13 cellular contexts compared by ENCODE assay signal in the genomic region with DNA sequence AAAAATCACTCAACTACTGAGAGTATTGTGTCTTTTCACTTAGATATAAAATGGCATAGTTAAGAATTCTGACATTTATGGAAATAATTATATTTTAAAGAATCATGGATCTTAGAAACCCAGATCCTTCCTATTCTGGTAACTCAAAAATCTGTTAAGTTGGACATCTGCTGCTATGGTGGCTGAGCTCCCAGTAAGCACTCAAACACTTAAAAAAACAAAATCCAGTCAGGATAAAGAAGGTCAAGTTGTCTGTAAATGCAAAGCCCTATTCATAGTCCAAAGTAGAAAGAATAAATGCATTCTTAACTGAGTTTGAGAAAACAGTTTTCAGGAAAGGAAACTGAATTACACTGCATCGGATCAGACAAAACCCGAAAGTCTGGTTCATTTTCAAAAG.
"Had no signal": no experiment of that assay in that cellular context is flagged by ENCODE, and none has a peak within 500 bp of the region (broad histone marks: within the 10 kb centered on the region; RNA-seq: fewer than 3 reads in every experiment).

No MANE protein-coding gene starts in this region.

- H3K4me3 Mint-ChIP-seq: activated naive CD4-positive, alpha-beta T cell treated with anti-CD3 and anti-CD28 coated beads for 36 hours; activated naive CD8-positive, alpha-beta T cell treated with anti-CD3 and anti-CD28 coated beads, Interleukin-2, amount 50 U/mL, for 24 hours; activated T-helper 17 cell treated with anti-CD3 and anti-CD28 coated beads, Interleukin-2, amount 50 U/mL, for 72 hours; endodermal cell; naive thymus-derived CD4-positive, alpha-beta T cell; stimulated activated effector memory CD8-positive, alpha-beta T cell treated with anti-CD3 and anti-CD28 coated beads, Interleukin-12 subunit alpha, Interleukin-12 subunit beta, amount 100 ng/mL, for 72 hours had no signal

- H3K4me3 ChIP-seq: ascending aorta, dorsolateral prefrontal cortex, gastroesophageal sphincter, left lung, mucosa of descending colon had no signal

- H3K27me3 Mint-ChIP-seq: activated naive CD8-positive, alpha-beta T cell treated with anti-CD3 and anti-CD28 coated beads, Interleukin-2, amount 50 U/mL, for 24 hours; activated T-helper 17 cell treated with anti-CD3 and anti-CD28 coated beads, Interleukin-2, amount 50 U/mL, for 72 hours; naive thymus-derived CD4-positive, alpha-beta T cell had no signal

- DNase-seq: kidney, left lung had no signal

- H3K9me3 Mint-ChIP-seq: activated naive CD4-positive, alpha-beta T cell treated with anti-CD3 and anti-CD28 coated beads for 36 hours; activated naive CD8-positive, alpha-beta T cell treated with anti-CD3 and anti-CD28 coated beads, Interleukin-2, amount 50 U/mL, for 24 hours; activated T-helper 17 cell treated with anti-CD3 and anti-CD28 coated beads, Interleukin-2, amount 50 U/mL, for 72 hours; endodermal cell; naive thymus-derived CD4-positive, alpha-beta T cell; stimulated activated effector memory CD8-positive, alpha-beta T cell treated with anti-CD3 and anti-CD28 coated beads, Interleukin-12 subunit alpha, Interleukin-12 subunit beta, amount 100 ng/mL, for 72 hours had no signal

- H3K9me3 ChIP-seq: ascending aorta, gastroesophageal sphincter, left lung, mucosa of descending colon, neutrophil had no signal

- H3K27ac Mint-ChIP-seq: activated naive CD4-positive, alpha-beta T cell treated with anti-CD3 and anti-CD28 coated beads for 36 hours; activated naive CD8-positive, alpha-beta T cell treated with anti-CD3 and anti-CD28 coated beads, Interleukin-2, amount 50 U/mL, for 24 hours; endodermal cell; stimulated activated effector memory CD8-positive, alpha-beta T cell treated with anti-CD3 and anti-CD28 coated beads, Interleukin-12 subunit alpha, Interleukin-12 subunit beta, amount 100 ng/mL, for 72 hours had no signal

- H3K27ac ChIP-seq: ascending aorta, gastroesophageal sphincter, left lung, neutrophil had no signal

- H3K4me1 Mint-ChIP-seq: stimulated activated effector memory CD8-positive, alpha-beta T cell treated with anti-CD3 and anti-CD28 coated beads, Interleukin-12 subunit alpha, Interleukin-12 subunit beta, amount 100 ng/mL, for 72 hours had no signal

- H3K4me1 ChIP-seq: ascending aorta, gastroesophageal sphincter, left lung had no signal

- H3K27me3 ChIP-seq: ascending aorta, dorsolateral prefrontal cortex, gastroesophageal sphincter, left lung, neutrophil had no signal
